1 cellular context compared by ENCODE assay signal in the genomic region with DNA sequence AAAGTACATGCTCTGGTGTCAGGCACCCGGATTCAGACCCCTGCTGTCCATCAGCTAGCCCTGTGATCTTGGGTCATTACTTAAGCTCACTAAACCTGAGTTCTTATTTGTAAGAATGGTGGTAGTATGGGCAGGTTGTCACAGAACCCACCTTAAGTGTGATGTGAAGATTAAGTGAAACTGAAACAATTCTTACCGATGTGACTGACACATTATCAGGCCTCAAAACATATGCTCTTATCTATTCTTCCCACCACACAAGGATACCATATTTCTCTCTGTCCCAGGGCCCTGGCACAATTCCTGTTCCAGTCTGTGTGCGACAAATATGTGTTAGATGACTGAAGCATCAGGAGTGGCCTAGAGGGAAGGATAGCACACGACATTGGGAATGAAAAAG.
TF ChIP-seq lines count a peak whose summit lies in the region.

No MANE protein-coding gene starts in this region.

TF ChIP-seq in IMR-90, 13 proteins besides CTCF, POLR2A, EP300 and RAD21:
- TF ChIP-seq, protein P1, sequence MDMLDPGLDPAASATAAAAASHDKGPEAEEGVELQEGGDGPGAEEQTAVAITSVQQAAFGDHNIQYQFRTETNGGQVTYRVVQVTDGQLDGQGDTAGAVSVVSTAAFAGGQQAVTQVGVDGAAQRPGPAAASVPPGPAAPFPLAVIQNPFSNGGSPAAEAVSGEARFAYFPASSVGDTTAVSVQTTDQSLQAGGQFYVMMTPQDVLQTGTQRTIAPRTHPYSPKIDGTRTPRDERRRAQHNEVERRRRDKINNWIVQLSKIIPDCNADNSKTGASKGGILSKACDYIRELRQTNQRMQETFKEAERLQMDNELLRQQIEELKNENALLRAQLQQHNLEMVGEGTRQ (IDR thresholded peaks at IDR 0.05; ENCODE audit: low read depth, low read length) = no peak
- TF ChIP-seq RFX5 (IDR thresholded peaks at IDR 0.05; ENCODE audit: low read depth, low read length) (no peak), NFE2L2 (IDR thresholded peaks at IDR 0.05; ENCODE audit: low read depth, low read length) (no peak), BHLHE40 (IDR thresholded peaks at IDR 0.05; ENCODE audit: low read depth, low read length) (no peak), CHD1 (IDR thresholded peaks at IDR 0.05; ENCODE audit: low read depth, low read length) (no peak), MAFK (IDR thresholded peaks at IDR 0.05; ENCODE audit: low read depth, low read length) (no peak), MAZ (IDR thresholded peaks at IDR 0.05; ENCODE audit: borderline replicate concordance, low read depth, low read length) (no peak), SMC3 (IDR thresholded peaks at IDR 0.05; ENCODE audit: low read depth, low read length) (no peak), CEBPB (IDR thresholded peaks at IDR 0.05; ENCODE audit: low read depth, low read length) (no peak), FOS (IDR thresholded peaks at IDR 0.05; ENCODE audit: low read depth, low read length) (no peak), MXI1 (IDR thresholded peaks at IDR 0.05; ENCODE audit: borderline replicate concordance, low read depth, low read length) (no peak), RCOR1 (IDR thresholded peaks at IDR 0.05; ENCODE audit: insufficient replicate concordance, low read length) (no peak)
- TF ChIP-seq, protein P2, sequence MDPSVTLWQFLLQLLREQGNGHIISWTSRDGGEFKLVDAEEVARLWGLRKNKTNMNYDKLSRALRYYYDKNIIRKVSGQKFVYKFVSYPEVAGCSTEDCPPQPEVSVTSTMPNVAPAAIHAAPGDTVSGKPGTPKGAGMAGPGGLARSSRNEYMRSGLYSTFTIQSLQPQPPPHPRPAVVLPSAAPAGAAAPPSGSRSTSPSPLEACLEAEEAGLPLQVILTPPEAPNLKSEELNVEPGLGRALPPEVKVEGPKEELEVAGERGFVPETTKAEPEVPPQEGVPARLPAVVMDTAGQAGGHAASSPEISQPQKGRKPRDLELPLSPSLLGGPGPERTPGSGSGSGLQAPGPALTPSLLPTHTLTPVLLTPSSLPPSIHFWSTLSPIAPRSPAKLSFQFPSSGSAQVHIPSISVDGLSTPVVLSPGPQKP (IDR thresholded peaks at IDR 0.05; ENCODE audit: borderline replicate concordance, low read depth, low read length) = no peak
